8 cellular contexts compared by ENCODE assay signal in genomic region chr4:174282836-174283506, GRCh38. TPM values are rescaled to one million over a fixed set of nuclear protein-coding genes. Genes with fewer than 3 reads are reported as not detected.
DNase-seq lines count a peak whose midpoint lies in the region; ATAC-seq, FAIRE-seq and TF ChIP-seq lines count a peak whose summit lies in the region.

No MANE protein-coding gene starts in this region.

- ATAC-seq in naive B cell (ENCODE audit: low read depth in 2 of 2) = peak; percentile 91 to 93
- ATAC-seq in stimulated activated effector memory CD8-positive, alpha-beta T cell treated with anti-CD3 and anti-CD28 coated beads, Interleukin-12 subunit alpha, Interleukin-12 subunit beta, amount 100 ng/mL, for 72 hours = peak; percentile 98

- peak overlapping the region; percentile 96 for H2AFZ ChIP-seq in fibroblast of lung (ENCODE audit: low read length)

- H3K27me3 Mint-ChIP-seq in activated T-helper 2 cell treated with anti-CD3 and anti-CD28 coated beads, Interferon-gamma antibody, Interleukin-2, Interleukin-4, amounts not matched to agents 10 μg/mL and 5 μg/mL and 100 μg/mL, durations not matched to agents 14 hours and 24 hours and 36 hours (ENCODE audit: low read depth) = no peaks in the 10 kb centered on the region
- H3K27me3 Mint-ChIP-seq in naive B cell = no peaks in the 10 kb centered on the region

- TF ChIP-seq POLR2A in H54 (IDR thresholded peaks at IDR 0.05; ENCODE audit: low read depth, low read length) = no peak

- H3F3A ChIP-seq in DOHH2 (ENCODE audit: control insufficient read depth, insufficient read depth) = peaks cover 3% of the 10 kb centered on the region; the same call in 1 of the 2 replicates

- H3K9me3 ChIP-seq in DOHH2 (ENCODE audit: control insufficient read depth, insufficient read depth, low read length) (peaks cover 5% of the 10 kb centered on the region; the same call in 1 of the 2 replicates), fibroblast of lung (ENCODE audit: control insufficient read depth, insufficient read depth, low read depth, low read length) (no peaks in the 10 kb centered on the region)

- no peaks in the 10 kb centered on the region for H3K9me2 ChIP-seq in DOHH2 (replicated peaks; ENCODE audit: control insufficient read depth, low read length)

- H3K36me3 Mint-ChIP-seq in activated T-helper 2 cell treated with anti-CD3 and anti-CD28 coated beads, Interferon-gamma antibody, Interleukin-2, Interleukin-4, amounts not matched to agents 10 μg/mL and 5 μg/mL and 100 μg/mL, durations not matched to agents 14 hours and 24 hours and 36 hours (ENCODE audit: low read depth) = peaks cover 20% of the 10 kb centered on the region
- H3K36me3 Mint-ChIP-seq in naive B cell = peaks cover 6 to 8% of the 10 kb centered on the region in 2 donors
- peaks cover 22% of the 10 kb centered on the region for H3K36me3 Mint-ChIP-seq in stimulated activated effector memory CD8-positive, alpha-beta T cell treated with anti-CD3 and anti-CD28 coated beads, Interleukin-12 subunit alpha, Interleukin-12 subunit beta, amount 100 ng/mL, for 72 hours

- peak overlapping the region; percentile 98 for H3K4me3 Mint-ChIP-seq in activated T-helper 2 cell treated with anti-CD3 and anti-CD28 coated beads, Interferon-gamma antibody, Interleukin-2, Interleukin-4, amounts not matched to agents 10 μg/mL and 5 μg/mL and 100 μg/mL, durations not matched to agents 14 hours and 24 hours and 36 hours (ENCODE audit: low read depth)
- peak overlapping the region; percentile 96 to 100 (median 99) for H3K4me3 Mint-ChIP-seq in naive B cell
- peak overlapping the region; percentile 97 for H3K4me3 Mint-ChIP-seq in stimulated activated effector memory CD8-positive, alpha-beta T cell treated with anti-CD3 and anti-CD28 coated beads, Interleukin-12 subunit alpha, Interleukin-12 subunit beta, amount 100 ng/mL, for 72 hours

- DNase-seq in H54 (ENCODE audit: insufficient read length, low spot score) (peak; percentile 33), LNCaP clone FGC (ENCODE audit: low read depth) (peak; percentile 94), RPMI8226 (peak; percentile 87), fibroblast of lung (ENCODE audit: low read depth in 2 of 2) (peak; percentile 95 to 96), naive B cell (peak; percentile 80)
- DNase-seq in activated T-helper 2 cell treated with anti-CD3 and anti-CD28 coated beads, Interferon-gamma antibody, Interleukin-2, Interleukin-4, amounts not matched to agents 10 μg/mL and 5 μg/mL and 100 μg/mL, durations not matched to agents 14 hours and 24 hours and 36 hours (ENCODE audit: low spot score) = peak; percentile 79
- DNase-seq in stimulated activated effector memory CD8-positive, alpha-beta T cell treated with anti-CD3 and anti-CD28 coated beads, Interleukin-12 subunit alpha, Interleukin-12 subunit beta, amount 100 ng/mL, for 72 hours (ENCODE audit: low spot score in 2 of 2) = peak in 1 of 2 donors; percentile 54

- H3K27ac ChIP-seq in DOHH2 (ENCODE audit: low read depth, low read length) (peak overlapping the region; percentile 85), fibroblast of lung (ENCODE audit: insufficient read depth, low read length) (peak overlapping the region; percentile 99)

- H3K4me1 ChIP-seq in DOHH2 (ENCODE audit: control insufficient read depth, low read length) (peaks cover 23% of the 10 kb centered on the region), fibroblast of lung (ENCODE audit: control insufficient read depth, extremely low read depth, insufficient read depth, low read length) (no peaks in the 10 kb centered on the region)

- H3K27me3 ChIP-seq in DOHH2 (ENCODE audit: control insufficient read depth, low read length) (no peaks in the 10 kb centered on the region), fibroblast of lung (ENCODE audit: control insufficient read depth, insufficient read depth, low read length) (no peaks in the 10 kb centered on the region)

- peak overlapping the region; percentile 75 for H3K4me2 ChIP-seq in DOHH2 (ENCODE audit: low read length)
- H3K4me2 ChIP-seq in fibroblast of lung (ENCODE audit: extremely low read depth, insufficient read depth, low read length) = peak overlapping the region; percentile 84

- H3K9me3 Mint-ChIP-seq in activated T-helper 2 cell treated with anti-CD3 and anti-CD28 coated beads, Interferon-gamma antibody, Interleukin-2, Interleukin-4, amounts not matched to agents 10 μg/mL and 5 μg/mL and 100 μg/mL, durations not matched to agents 14 hours and 24 hours and 36 hours = peaks cover 8% of the 10 kb centered on the region
- no peaks in the 10 kb centered on the region for H3K9me3 Mint-ChIP-seq in naive B cell
- no peaks in the 10 kb centered on the region for H3K9me3 Mint-ChIP-seq in stimulated activated effector memory CD8-positive, alpha-beta T cell treated with anti-CD3 and anti-CD28 coated beads, Interleukin-12 subunit alpha, Interleukin-12 subunit beta, amount 100 ng/mL, for 72 hours

- peaks cover 52% of the 10 kb centered on the region for H3K4me1 Mint-ChIP-seq in activated T-helper 2 cell treated with anti-CD3 and anti-CD28 coated beads, Interferon-gamma antibody, Interleukin-2, Interleukin-4, amounts not matched to agents 10 μg/mL and 5 μg/mL and 100 μg/mL, durations not matched to agents 14 hours and 24 hours and 36 hours (ENCODE audit: low read depth)
- H3K4me1 Mint-ChIP-seq in naive B cell = peaks cover 18 to 59% (median 47%) of the 10 kb centered on the region in 3 donors
- H3K4me1 Mint-ChIP-seq in stimulated activated effector memory CD8-positive, alpha-beta T cell treated with anti-CD3 and anti-CD28 coated beads, Interleukin-12 subunit alpha, Interleukin-12 subunit beta, amount 100 ng/mL, for 72 hours = peaks cover 54% of the 10 kb centered on the region

- H3K36me3 ChIP-seq in DOHH2 (ENCODE audit: control insufficient read depth, low read length) = peaks cover 13% of the 10 kb centered on the region
- no peaks in the 10 kb centered on the region for H3K36me3 ChIP-seq in fibroblast of lung (ENCODE audit: control insufficient read depth, insufficient read depth, low read length)

- TF ChIP-seq CTCF in DOHH2 (IDR thresholded peaks at IDR 0.05; ENCODE audit: low read depth, low read length, poor library complexity, severe bottlenecking) = no peak
- TF ChIP-seq CTCF in LNCaP clone FGC (IDR thresholded peaks at IDR 0.05; ENCODE audit: control insufficient read depth, extremely low read depth, insufficient read depth) = no peak
- no peak for TF ChIP-seq CTCF in fibroblast of lung (conservative IDR thresholded peaks at IDR 0.05 in 1 of 2, IDR thresholded peaks at IDR 0.05 in 1 of 2; ENCODE audit: low read depth in 1 of 2, low read length in 2 of 2)

- H3K4me3 ChIP-seq in DOHH2 (ENCODE audit: low read length) (peak overlapping the region; percentile 96), LNCaP clone FGC (ENCODE audit: low read depth, low read length) (peak overlapping the region; percentile 81), fibroblast of lung (replicated peaks in 1 of 4; ENCODE audit: control extremely low read depth in 1 of 4, insufficient read depth in 1 of 4, low read depth in 3 of 4, low read length in 4 of 4) (peak overlapping the region; percentile 90 to 98 (median 95))

- peak overlapping the region; percentile 99 for H3K27ac Mint-ChIP-seq in activated T-helper 2 cell treated with anti-CD3 and anti-CD28 coated beads, Interferon-gamma antibody, Interleukin-2, Interleukin-4, amounts not matched to agents 10 μg/mL and 5 μg/mL and 100 μg/mL, durations not matched to agents 14 hours and 24 hours and 36 hours
- H3K27ac Mint-ChIP-seq in naive B cell = peak overlapping the region; percentile 98 to 100 (median 100)
- peak overlapping the region; percentile 99 for H3K27ac Mint-ChIP-seq in stimulated activated effector memory CD8-positive, alpha-beta T cell treated with anti-CD3 and anti-CD28 coated beads, Interleukin-12 subunit alpha, Interleukin-12 subunit beta, amount 100 ng/mL, for 72 hours

- H3K79me2 ChIP-seq in DOHH2 (ENCODE audit: control insufficient read depth, low read length) (peaks cover 88% of the 10 kb centered on the region), fibroblast of lung (ENCODE audit: control insufficient read depth, insufficient read depth, low read length) (peaks cover 38% of the 10 kb centered on the region)

- intact Hi-C loops in activated T-helper 2 cell treated with anti-CD3 and anti-CD28 coated beads, Interferon-gamma antibody, Interleukin-2, Interleukin-4, amounts not matched to agents 10 μg/mL and 5 μg/mL and 100 μg/mL, durations not matched to agents 14 hours and 24 hours and 36 hours (cut with micrococcal nuclease) = loop anchor here (1.0 to 10.0 kb wide), 4 partner anchors 36 to 948 kb away; partner anchors contain the start of genes HMGB2 and SAP30

- peak; percentile 89 for FAIRE-seq in H54 (lab: Jason Lieb, UNC)

- H3K9ac ChIP-seq in fibroblast of lung (ENCODE audit: insufficient read depth, low read length) = peak overlapping the region; percentile 98

- H4K20me1 ChIP-seq in DOHH2 (ENCODE audit: control insufficient read depth, insufficient read depth, low read depth, low read length) = no peaks in the 10 kb centered on the region
- H4K20me1 ChIP-seq in fibroblast of lung (ENCODE audit: control insufficient read depth, extremely low read depth, insufficient read depth, low read length) = no peaks in the 10 kb centered on the region

RNA-seq across cellular contexts. Expression of gene FBXO8, which starts 0.5 kb away (rescaled TPM):
- total RNA-seq in activated T-helper 2 cell treated with anti-CD3 and anti-CD28 coated beads, Interferon-gamma antibody, Interleukin-2, Interleukin-4, amounts not matched to agents 10 μg/mL and 5 μg/mL and 100 μg/mL, durations not matched to agents 14 hours and 24 hours and 36 hours = 15.5 and 17.2 TPM in 2 replicates
- total RNA-seq in fibroblast of lung = 37.5 and 46.1 TPM in 2 replicates
- 15.3 and 26.7 TPM in 2 replicates for polyA plus RNA-seq in fibroblast of lung
- polyA plus RNA-seq in fibroblast of lung (2012) = 12.8 and 18.4 TPM in 2 replicates
- 5.0 and 5.2 TPM in 2 replicates for polyA minus RNA-seq in fibroblast of lung (ENCODE audit: low replicate concordance)
- polyA plus RNA-seq in naive B cell (ENCODE audit: low read depth in 6 of 6) = 10 to 100 TPM; 14.1 to 21.2 (median 17.2) TPM

RNA-seq across cellular contexts. Expression of gene CEP44, which starts 0.7 kb away (rescaled TPM):
- total RNA-seq in activated T-helper 2 cell treated with anti-CD3 and anti-CD28 coated beads, Interferon-gamma antibody, Interleukin-2, Interleukin-4, amounts not matched to agents 10 μg/mL and 5 μg/mL and 100 μg/mL, durations not matched to agents 14 hours and 24 hours and 36 hours = 17.4 and 19.6 TPM in 2 replicates
- 12.6 and 13.5 TPM in 2 replicates for total RNA-seq in fibroblast of lung
- 6.7 and 7.3 TPM in 2 replicates for polyA plus RNA-seq in fibroblast of lung
- polyA plus RNA-seq in fibroblast of lung (2012) = 4.6 and 4.9 TPM in 2 replicates
- polyA minus RNA-seq in fibroblast of lung (ENCODE audit: low replicate concordance) = 1.1 and 1.6 TPM in 2 replicates
- 10 to 100 TPM in 4 of 6 donors, 1 to 10 TPM in 2; 6.9 to 15.5 (median 12.0) TPM for polyA plus RNA-seq in naive B cell (ENCODE audit: low read depth in 6 of 6)
